In the genomic region with DNA sequence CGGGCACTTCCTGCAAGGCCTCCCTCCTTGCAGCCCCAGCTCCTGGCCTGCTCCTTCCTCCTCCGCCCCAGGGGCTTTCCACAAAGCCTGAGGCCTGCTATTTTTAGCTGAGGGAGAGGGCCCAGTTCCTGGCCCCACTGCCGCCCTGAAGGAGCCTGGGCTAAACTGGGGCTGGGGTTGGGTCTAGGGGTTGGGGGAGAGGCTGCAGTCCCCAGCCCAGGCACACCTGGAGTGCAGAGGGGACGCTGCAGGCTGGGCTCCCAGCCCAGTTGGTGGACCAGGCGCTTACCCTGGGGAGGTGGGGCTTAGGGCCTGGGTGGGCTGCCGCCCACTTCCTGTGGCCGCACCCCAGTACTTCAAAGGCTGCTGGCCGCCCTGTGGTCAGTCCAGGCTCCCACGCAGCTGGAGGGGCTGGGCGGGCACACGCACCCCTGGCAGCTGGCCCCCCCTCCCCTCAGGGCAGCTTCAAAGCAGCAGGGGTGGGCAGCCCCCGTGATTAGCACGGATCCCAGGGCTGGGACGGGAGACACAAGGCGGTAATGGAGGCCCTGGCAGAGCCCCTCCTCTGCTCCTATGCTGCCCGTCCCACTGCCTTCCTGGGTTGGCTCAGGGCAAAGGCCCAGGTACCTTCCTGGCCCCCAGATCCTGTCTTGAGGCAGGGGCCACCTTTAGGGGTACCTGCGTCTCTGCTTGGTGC, we compare ENCODE assay signal across 10 cellular contexts. TPM values are rescaled to one million over a fixed set of nuclear protein-coding genes. Genes with fewer than 3 reads are reported as not detected.
DNase-seq lines count a peak whose midpoint lies in the region; ATAC-seq, FAIRE-seq and TF ChIP-seq lines count a peak whose summit lies in the region.
"Had no signal": no experiment of that assay in that cellular context is flagged by ENCODE, and none has a peak within 500 bp of the region (broad histone marks: within the 10 kb centered on the region; RNA-seq: fewer than 3 reads in every experiment).

No MANE protein-coding gene starts in this region.

- POLR2A ChIA-PET in GM12878 (lab: Charles Lee) = interaction anchor here (0.6 kb wide), 3 partner anchors 13 to 225 kb away, joined by 3 to 5 read pairs (median 3); a partner anchor contains a TSS

- BruUV-seq in GM12878 (replicated peaks; lab: Mats Ljungman, UMichigan) = no TSS peak

- H4K20me1 ChIP-seq in GM12878 (ENCODE audit: control insufficient read depth, insufficient read depth) = no peaks in the 10 kb centered on the region

- intact Hi-C loops in GM12878 (cut with micrococcal nuclease; ENCODE audit: unreplicated experiment) = no loop called here
- intact Hi-C loops in right lobe of liver (cut with DNase I) = no loop called here

- RAD21 ChIA-PET in GM12878 (lab: Charles Lee; ENCODE audit: unreplicated experiment) = interaction anchor here (1.1 to 1.4 kb wide), 3 partner anchors 68 to 317 kb away, joined by 3 read pairs; a partner anchor contains a TSS

- H3K27me3 ChIP-seq in GM12878 (replicated peaks in 1 of 2; ENCODE audit: control insufficient read depth in 2 of 2, insufficient read depth in 2 of 2, low read length in 1 of 2) (no peaks in the 10 kb centered on the region), right lobe of liver (no peaks in the 10 kb centered on the region), suprapubic skin (peaks cover 26% of the 10 kb centered on the region)

- H3K4me3 ChIP-seq in GM12878 = no peak overlapping the region
- no peak overlapping the region for H3K4me3 ChIP-seq in right lobe of liver
- H3K4me3 ChIP-seq in suprapubic skin = peak overlapping the region; percentile 33

- WGBS in GM12878 (ENCODE audit: insufficient coverage, insufficient replicate concordance, low lambda C conversion rate, missing lambda C conversion rate) = 4% methylated on average over 17 of the region's 17 CpGs
- WGBS in right lobe of liver (ENCODE audit: insufficient coverage, low coverage, low lambda C conversion rate, missing lambda C conversion rate) = 28% methylated on average over 3 of the region's 17 CpGs
- whole genome bisulfite sequencing in suprapubic skin = 13% methylated on average over 4 of the region's 17 CpGs

- no peak for TF ChIP-seq EP300 in GM12878 (IDR thresholded peaks at IDR 0.05; ENCODE audit: borderline replicate concordance in 1 of 2, control insufficient read depth in 1 of 2, low read depth in 2 of 2, low read length in 2 of 2)
- TF ChIP-seq EP300 in suprapubic skin (IDR thresholded peaks at IDR 0.05) = no peak

- H3K4me1 ChIP-seq in GM12878 (ENCODE audit: control insufficient read depth, insufficient read depth, low read length) (peaks cover 53% of the 10 kb centered on the region), right lobe of liver (no peaks in the 10 kb centered on the region), suprapubic skin (peaks cover 54% of the 10 kb centered on the region)

- in situ Hi-C loops in GM12878 (cut with MboI) = no loop called here

- ATAC-seq in GM12878 (peak; percentile 64), right lobe of liver (peak in 3 of 4 donors; percentile 2 to 24 (median 24)), HG03139 (IDR thresholded peaks at IDR 0.05; ENCODE audit: unreplicated experiment) (no peak)

- H3K79me2 ChIP-seq in GM12878 (ENCODE audit: control insufficient read depth, insufficient read depth, low read length) = no peaks in the 10 kb centered on the region

- DNase-seq in HT-29 (ENCODE audit: low spot score) (peak; percentile 59), GM12878 (ENCODE audit: low read depth, low spot score) (no peak), right lobe of liver (peak in 1 of 3 donors; percentile 41), suprapubic skin (ENCODE audit: low spot score in 2 of 2) (no peak), NOMO-1 treated with DMSO at 0.1 percent for 48 hours (lab: John Stamatoyannopoulos, UW; ENCODE audit: unreplicated experiment) (no peak), NCI-H524 (lab: John Stamatoyannopoulos, UW) (no peak), T-helper 2 cell (no peak)
- DNase-seq: activated CD4-positive, alpha-beta memory T cell treated with anti-CD3 and anti-CD28 coated beads, Interleukin-2, amount 10 ng/mL, durations not matched to agents 7 days and 5 days had no signal

- FAIRE-seq in GM12878 (lab: Jason Lieb, UNC) = no peak

- TF ChIP-seq RAD21 in GM12878 (IDR thresholded peaks at IDR 0.05; ENCODE audit: insufficient read depth, low read depth, low read length) = no peak

- H3K9me3 ChIP-seq in GM12878 (replicated peaks; ENCODE audit: control insufficient read depth, insufficient read depth, low read length) = no peaks in the 10 kb centered on the region
- H3K9me3 ChIP-seq in right lobe of liver = no peaks in the 10 kb centered on the region
- no peaks in the 10 kb centered on the region for H3K9me3 ChIP-seq in suprapubic skin

- H3K36me3 ChIP-seq in GM12878 (ENCODE audit: control insufficient read depth in 2 of 2, insufficient read depth in 2 of 2, low read length in 1 of 2) (no peaks in the 10 kb centered on the region), right lobe of liver (no peaks in the 10 kb centered on the region), suprapubic skin (no peaks in the 10 kb centered on the region)

- TF ChIP-seq POLR2A in GM12878 (IDR thresholded peaks at IDR 0.05; ENCODE audit: low read depth, low read length) (no peak; the same call in 1 of the 2 replicates), right lobe of liver (IDR thresholded peaks at IDR 0.05) (no peak), suprapubic skin (IDR thresholded peaks at IDR 0.05) (no peak)

- SMC1A ChIA-PET in GM12878 (lab: Charles Lee; ENCODE audit: uncharacterized antibody, unreplicated experiment) = interaction anchor here (1.5 to 1.9 kb wide), 2 partner anchors 10 to 146 kb away, joined by 4 to 5 read pairs; a partner anchor contains a TSS

- H3K9ac ChIP-seq in GM12878 (ENCODE audit: control insufficient read depth, insufficient read depth, low read length) = peak overlapping the region; percentile 54

- peak overlapping the region; percentile 72 for H3K27ac ChIP-seq in GM12878 (ENCODE audit: control insufficient read depth, insufficient read depth)
- peak overlapping the region; percentile 50 to 77 (median 51) for H3K27ac ChIP-seq in right lobe of liver
- peak overlapping the region; percentile 78 for H3K27ac ChIP-seq in suprapubic skin

- peak overlapping the region; percentile 65 for H2AFZ ChIP-seq in GM12878 (ENCODE audit: control insufficient read depth, low read depth, low read length)

- CTCF ChIA-PET in GM12878 (lab: Yijun Ruan, JAX) = interaction anchor here (0.7 to 1.1 kb wide), 3 partner anchors 14 to 146 kb away, joined by 3 to 4 read pairs (median 4); a partner anchor contains a TSS

- no peak for TF ChIP-seq CTCF in GM12878 (IDR thresholded peaks at IDR 0.05 in 2 of 3, conservative IDR thresholded peaks at IDR 0.05 in 1 of 3; ENCODE audit: control insufficient read depth in 2 of 3, extremely low read depth in 1 of 3, insufficient read depth in 1 of 3, low read depth in 3 of 3, low read length in 3 of 3)
- no peak for TF ChIP-seq CTCF in right lobe of liver (IDR thresholded peaks at IDR 0.05)
- no peak for TF ChIP-seq CTCF in suprapubic skin (IDR thresholded peaks at IDR 0.05)

- peak overlapping the region; percentile 56 for H3K4me2 ChIP-seq in GM12878 (ENCODE audit: control insufficient read depth, insufficient read depth)

RNA-seq across cellular contexts. Expression of a gene that starts 7.1 kb away (rescaled TPM):
- total RNA-seq in HT-29 (2014; rRNA removed; shearing (Covaris generic)) = not detected in 2 replicates
- total RNA-seq in GM12878 (2013; cell fraction: nucleolus; rRNA removed) = not detected in 2 replicates
- total RNA-seq in GM12878 (2014; rRNA removed) = not detected in 2 replicates
- total RNA-seq in GM12878 (2014; rRNA removed; fragmentation: Illumina TruSeq; extraction: Trizol) = not detected in 2 replicates
- total RNA-seq in GM12878 (2021) = not detected in 2 replicates
- not detected for polyA plus RNA-seq in GM12878 (2011; ENCODE audit: low read depth)
- not detected in 2 replicates for polyA plus RNA-seq in GM12878 (2011; rRNA removed)
- polyA plus RNA-seq in GM12878 (2011; cell fraction: cytosol; rRNA removed) = not detected in 2 replicates
- not detected in 2 replicates for polyA plus RNA-seq in GM12878 (2011; cell fraction: nucleus; rRNA removed)
- 0.08 TPM in 1 of 2 replicates, not detected in the other for polyA plus RNA-seq in GM12878 (2012)
- polyA plus RNA-seq in GM12878 (2014; fragmentation: Illumina TruSeq; extraction: Trizol) = not detected in 2 replicates
- not detected for polyA plus RNA-seq in GM12878 (2014; fragmentation: Nextera tagmentation; extraction: Ambion mirVana)
- not detected in 2 replicates for polyA plus RNA-seq in GM12878 (2014; rRNA removed)
- polyA plus RNA-seq in GM12878 (2016; fragmentation: Nextera tagmentation; extraction: Ambion mirVana) = under 1 TPM in 1 of 2 experiments, not detected in 1; 0.13 TPM
- not detected in 2 replicates for polyA minus RNA-seq in GM12878 (2011; rRNA and poly(A)+ RNA removed)
- polyA minus RNA-seq in GM12878 (2011; cell fraction: cytosol; rRNA and poly(A)+ RNA removed) = not detected in 2 replicates
- not detected in 2 replicates for polyA minus RNA-seq in GM12878 (2011; cell fraction: nucleus; rRNA and poly(A)+ RNA removed)
- total RNA-seq in right lobe of liver = not detected
- total RNA-seq in suprapubic skin = not detected
- total RNA-seq: activated CD4-positive, alpha-beta memory T cell treated with anti-CD3 and anti-CD28 coated beads, Interleukin-2, amount 10 ng/mL, durations not matched to agents 7 days and 5 days; subcutaneous adipose tissue had no signal

RNA-seq across cellular contexts. Expression of a gene that starts 10.9 kb away (rescaled TPM):
- total RNA-seq in HT-29 (2014; rRNA removed; shearing (Covaris generic)) = 151 and 156 TPM in 2 replicates
- 29.9 and 30.8 TPM in 2 replicates for total RNA-seq in GM12878 (2013; cell fraction: nucleolus; rRNA removed)
- total RNA-seq in GM12878 (2014; rRNA removed) = 28.4 and 30.4 TPM in 2 replicates
- total RNA-seq in GM12878 (2014; rRNA removed; fragmentation: Illumina TruSeq; extraction: Trizol) = 37.3 and 38.4 TPM in 2 replicates
- 43.4 and 46.2 TPM in 2 replicates for total RNA-seq in GM12878 (2021)
- 27.6 TPM for polyA plus RNA-seq in GM12878 (2011; ENCODE audit: low read depth)
- 46.5 and 53.8 TPM in 2 replicates for polyA plus RNA-seq in GM12878 (2011; rRNA removed)
- polyA plus RNA-seq in GM12878 (2011; cell fraction: cytosol; rRNA removed) = 54.9 and 65.7 TPM in 2 replicates
- polyA plus RNA-seq in GM12878 (2011; cell fraction: nucleus; rRNA removed) = 53.8 and 63.9 TPM in 2 replicates
- 38.7 and 41.1 TPM in 2 replicates for polyA plus RNA-seq in GM12878 (2012)
- 39.2 and 50.2 TPM in 2 replicates for polyA plus RNA-seq in GM12878 (2014; fragmentation: Illumina TruSeq; extraction: Trizol)
- 1 to 10 TPM; 1.6 to 4.1 TPM for polyA plus RNA-seq in GM12878 (2014; fragmentation: Nextera tagmentation; extraction: Ambion mirVana)
- polyA plus RNA-seq in GM12878 (2014; rRNA removed) = 46.5 and 50.8 TPM in 2 replicates
- 10 to 100 TPM; 68.1 to 71.0 TPM for polyA plus RNA-seq in GM12878 (2016; fragmentation: Nextera tagmentation; extraction: Ambion mirVana)
- polyA minus RNA-seq in GM12878 (2011; rRNA and poly(A)+ RNA removed) = 26.4 and 36.3 TPM in 2 replicates
- polyA minus RNA-seq in GM12878 (2011; cell fraction: cytosol; rRNA and poly(A)+ RNA removed) = 51.5 and 53.3 TPM in 2 replicates
- polyA minus RNA-seq in GM12878 (2011; cell fraction: nucleus; rRNA and poly(A)+ RNA removed) = 9.1 and 18.6 TPM in 2 replicates
- 10 to 100 TPM; 20.1 to 46.8 (median 30.5) TPM for total RNA-seq in right lobe of liver
- 10 to 100 TPM; 66.5 to 87.4 (median 74.1) TPM for total RNA-seq in suprapubic skin

RNA-seq across cellular contexts. Expression of a gene that starts 23.2 kb away (rescaled TPM):
- total RNA-seq in HT-29 (2014; rRNA removed; shearing (Covaris generic)) = 3.3 and 5.3 TPM in 2 replicates
- 7.6 and 7.8 TPM in 2 replicates for total RNA-seq in GM12878 (2013; cell fraction: nucleolus; rRNA removed)
- total RNA-seq in GM12878 (2014; rRNA removed) (0.45 and 0.98 TPM in 2 replicates), GM12878 (2014; rRNA removed; fragmentation: Illumina TruSeq; extraction: Trizol) (0.18 and 0.23 TPM in 2 replicates), GM12878 (2021) (0.92 and 1.0 TPM in 2 replicates), right lobe of liver (1 to 10 TPM; 1.2 to 4.2 (median 2.4) TPM), suprapubic skin (1 to 10 TPM; 3.4 to 5.1 (median 4.4) TPM)
- 0.45 TPM for polyA plus RNA-seq in GM12878 (2011; ENCODE audit: low read depth)
- polyA plus RNA-seq in GM12878 (2011; rRNA removed) (0.46 and 0.77 TPM in 2 replicates), GM12878 (2014; fragmentation: Illumina TruSeq; extraction: Trizol) (0.08 and 0.15 TPM in 2 replicates), GM12878 (2014; fragmentation: Nextera tagmentation; extraction: Ambion mirVana) (under 1 TPM; 0.31 to 0.37 TPM), GM12878 (2014; rRNA removed) (0.24 and 0.26 TPM in 2 replicates), GM12878 (2016; fragmentation: Nextera tagmentation; extraction: Ambion mirVana) (under 1 TPM; 0.21 to 0.43 TPM)
- polyA plus RNA-seq in GM12878 (2011; cell fraction: cytosol; rRNA removed) = 1.3 and 1.6 TPM in 2 replicates
- polyA plus RNA-seq in GM12878 (2011; cell fraction: nucleus; rRNA removed) = 3.2 and 4.5 TPM in 2 replicates
- 1.2 and 1.3 TPM in 2 replicates for polyA plus RNA-seq in GM12878 (2012)
- 7.9 and 9.9 TPM in 2 replicates for polyA minus RNA-seq in GM12878 (2011; rRNA and poly(A)+ RNA removed)
- 2.9 and 4.9 TPM in 2 replicates for polyA minus RNA-seq in GM12878 (2011; cell fraction: cytosol; rRNA and poly(A)+ RNA removed)
- polyA minus RNA-seq in GM12878 (2011; cell fraction: nucleus; rRNA and poly(A)+ RNA removed) = 1.6 and 2.5 TPM in 2 replicates

RNA-seq across cellular contexts. Expression of a gene that starts 40.7 kb away (rescaled TPM):
- total RNA-seq in HT-29 (2014; rRNA removed; shearing (Covaris generic)) = 106 and 109 TPM in 2 replicates
- 32.0 and 39.1 TPM in 2 replicates for total RNA-seq in GM12878 (2013; cell fraction: nucleolus; rRNA removed)
- 33.7 and 36.0 TPM in 2 replicates for total RNA-seq in GM12878 (2014; rRNA removed)
- total RNA-seq in GM12878 (2014; rRNA removed; fragmentation: Illumina TruSeq; extraction: Trizol) = 16.9 and 17.9 TPM in 2 replicates
- 34.6 and 36.8 TPM in 2 replicates for total RNA-seq in GM12878 (2021)
- polyA plus RNA-seq in GM12878 (2011; ENCODE audit: low read depth) = 10.2 TPM
- 13.2 and 20.6 TPM in 2 replicates for polyA plus RNA-seq in GM12878 (2011; rRNA removed)
- polyA plus RNA-seq in GM12878 (2011; cell fraction: cytosol; rRNA removed) = 29.7 and 34.3 TPM in 2 replicates
- polyA plus RNA-seq in GM12878 (2011; cell fraction: nucleus; rRNA removed) = 34.3 and 39.2 TPM in 2 replicates
- polyA plus RNA-seq in GM12878 (2012) = 20.7 and 21.7 TPM in 2 replicates
- polyA plus RNA-seq in GM12878 (2014; fragmentation: Illumina TruSeq; extraction: Trizol) = 6.1 and 16.0 TPM in 2 replicates
- 1 to 10 TPM in 1 of 2 experiments, under 1 TPM in 1; 0.69 to 1.6 TPM for polyA plus RNA-seq in GM12878 (2014; fragmentation: Nextera tagmentation; extraction: Ambion mirVana)
- 27.8 and 31.8 TPM in 2 replicates for polyA plus RNA-seq in GM12878 (2014; rRNA removed)
- 10 to 100 TPM; 11.7 to 16.0 TPM for polyA plus RNA-seq in GM12878 (2016; fragmentation: Nextera tagmentation; extraction: Ambion mirVana)
- polyA minus RNA-seq in GM12878 (2011; rRNA and poly(A)+ RNA removed) = 22.3 and 37.0 TPM in 2 replicates
- polyA minus RNA-seq in GM12878 (2011; cell fraction: cytosol; rRNA and poly(A)+ RNA removed) = 13.5 and 16.1 TPM in 2 replicates
- polyA minus RNA-seq in GM12878 (2011; cell fraction: nucleus; rRNA and poly(A)+ RNA removed) = 7.3 and 14.4 TPM in 2 replicates
- 10 to 100 TPM; 10.7 to 26.0 (median 15.1) TPM for total RNA-seq in right lobe of liver
- 10 to 100 TPM; 36.4 to 62.0 (median 53.7) TPM for total RNA-seq in suprapubic skin
